ENCODE assay signal across 20 cellular contexts in the genomic region with DNA sequence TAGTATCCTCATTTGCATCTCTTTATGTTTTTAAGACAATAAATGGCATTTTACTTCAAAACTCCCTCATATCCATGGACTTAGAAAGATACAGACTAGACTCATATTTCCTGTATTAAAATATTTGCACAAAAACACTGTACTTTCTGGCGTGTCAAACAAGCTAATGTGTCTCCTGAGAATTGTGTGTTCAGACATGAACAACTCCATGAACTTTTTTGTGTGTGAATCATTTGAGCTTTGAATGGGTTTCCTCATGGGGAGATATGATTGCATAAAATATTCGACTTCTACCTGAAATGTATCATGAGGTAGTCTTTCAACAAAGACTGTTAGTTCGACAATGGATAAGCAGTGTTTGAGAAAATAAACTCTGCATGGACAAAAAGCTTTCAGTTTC.
"Had no signal": no experiment of that assay in that cellular context is flagged by ENCODE, and none has a peak within 500 bp of the region (broad histone marks: within the 10 kb centered on the region; RNA-seq: fewer than 3 reads in every experiment).

No MANE protein-coding gene starts in this region.

- H3K4me3 ChIP-seq: breast epithelium, lung, psoas muscle, sigmoid colon, testis had no signal

- DNase-seq: activated CD4-positive, alpha-beta T cell treated with anti-CD3 and anti-CD28 coated beads for 36 hours; activated CD8-positive, alpha-beta memory T cell treated with anti-CD3 and anti-CD28 coated beads, Interleukin-2, amount 50 U/mL, for 4 hours; activated CD8-positive, alpha-beta T cell treated with anti-CD3 and anti-CD28 coated beads for 36 hours; activated gamma-delta T cell treated with Interleukin-2 at 50 U/mL for 16 hours; activated naive CD8-positive, alpha-beta T cell treated with anti-CD3 and anti-CD28 coated beads, Interleukin-2, amount 10 ng/mL, durations not matched to agents 7 days and 5 days; activated T-cell treated with anti-CD3 and anti-CD28 coated beads, Interleukin-2, amount 50 U/mL, for 72 hours; aorta; glutamatergic neuron; immature natural killer cell; naive B cell; nucleus accumbens; psoas muscle; sigmoid colon; stimulated activated CD4-positive, alpha-beta T cell treated with anti-CD3 and anti-CD28 coated beads, Interleukin-2, amount 100 ng/mL, for 48 hours; stimulated activated naive CD4-positive, alpha-beta T cell treated with Interleukin-2 at 50 U/mL for 16 hours; T-helper 9 cell; testis; WERI-Rb-1 had no signal

- H3K36me3 ChIP-seq: breast epithelium, sigmoid colon, WERI-Rb-1 had no signal

- H3K4me1 ChIP-seq: breast epithelium, sigmoid colon had no signal

- ATAC-seq: activated CD4-positive, alpha-beta T cell treated with anti-CD3 and anti-CD28 coated beads for 36 hours; activated CD8-positive, alpha-beta T cell treated with anti-CD3 and anti-CD28 coated beads for 36 hours; activated T-cell treated with anti-CD3 and anti-CD28 coated beads, Interleukin-2, amount 50 U/mL, for 72 hours had no signal

- H3K9me3 ChIP-seq: breast epithelium, psoas muscle, sigmoid colon, testis had no signal

- H3K27ac ChIP-seq: breast epithelium, psoas muscle, sigmoid colon, testis, WERI-Rb-1 had no signal

- H3K27me3 ChIP-seq: breast epithelium, sigmoid colon, testis had no signal
